In genomic region chr17:49880291-49881053, GRCh38 we compare ENCODE assay signal across 8 cellular contexts. TPM values are rescaled to one million over a fixed set of nuclear protein-coding genes. Genes with fewer than 3 reads are reported as not detected.
DNase-seq lines count a peak whose midpoint lies in the region; ATAC-seq and TF ChIP-seq lines count a peak whose summit lies in the region.

No MANE protein-coding gene starts in this region.

- no peaks in the 10 kb centered on the region; the same call in 2 of the 3 replicates for H3K9me3 Mint-ChIP-seq in GM23338

- peak; percentile 44 for DNase-seq in CMK (ENCODE audit: low read depth)
- peak; percentile 96 for DNase-seq in GM23338 (ENCODE audit: low spot score)
- DNase-seq in NCI-H2196 treated with DMSO at 0.1 percent for 48 hours (lab: John Stamatoyannopoulos, UW; ENCODE audit: unreplicated experiment) = peak; percentile 45
- peak; percentile 58 for DNase-seq in activated CD4-positive, alpha-beta T cell treated with anti-CD3 and anti-CD28 coated beads for 1 hour
- peak; percentile 44 for DNase-seq in central memory CD4-positive, alpha-beta T cell
- DNase-seq in kidney glomerular epithelial cell (lab: John Stamatoyannopoulos, UW) = peak; percentile 55
- DNase-seq in stimulated activated CD4-positive, alpha-beta T cell treated with anti-CD3 and anti-CD28 coated beads, Interleukin-2, amount 100 ng/mL, for 4 hours (ENCODE audit: low read depth) = peak; percentile 52

- H3K27ac ChIP-seq in GM23338 (ENCODE audit: low read depth) = no peak overlapping the region

- H3K4me3 ChIP-seq in GM23338 = peak overlapping the region; percentile 66

- no peaks in the 10 kb centered on the region for H3K36me3 ChIP-seq in GM23338 (ENCODE audit: insufficient read depth)

- peak overlapping the region; percentile 69 for H3K4me3 Mint-ChIP-seq in GM23338

- peak; percentile 76 to 81 for TF ChIP-seq CTCF in GM23338 (conservative IDR thresholded peaks at IDR 0.05; ENCODE audit: low read depth in 2 of 2)

- H3K4me1 ChIP-seq in GM23338 (ENCODE audit: insufficient read depth) = peaks cover 17% of the 10 kb centered on the region

- H3F3A ChIP-seq in GM23338 (replicated peaks; ENCODE audit: low read depth) = no peaks in the 10 kb centered on the region

- no peaks in the 10 kb centered on the region for H3K36me3 Mint-ChIP-seq in GM23338 (ENCODE audit: low read depth)

- H3K4me2 ChIP-seq in GM23338 = peak overlapping the region; percentile 97

- peak overlapping the region; percentile 93 for H2AFZ ChIP-seq in GM23338

- no peak overlapping the region for H3K27ac Mint-ChIP-seq in GM23338

- peaks cover 26% of the 10 kb centered on the region for H3K27me3 Mint-ChIP-seq in GM23338 (ENCODE audit: insufficient read depth, low read depth, poor library complexity)

- no peaks in the 10 kb centered on the region for H3K79me2 ChIP-seq in GM23338 (replicated peaks; ENCODE audit: insufficient read depth)

- peaks cover 27% of the 10 kb centered on the region for H3K4me1 Mint-ChIP-seq in GM23338

- H3K27me3 ChIP-seq in GM23338 (ENCODE audit: insufficient read depth) = peaks cover 33% of the 10 kb centered on the region

- H4K20me1 ChIP-seq in GM23338 (replicated peaks; ENCODE audit: insufficient read depth) = no peaks in the 10 kb centered on the region; the same call in 1 of the 2 replicates

- H3K9me2 ChIP-seq in GM23338 (ENCODE audit: insufficient read depth) = no peaks in the 10 kb centered on the region

- ATAC-seq in GM23338 = peak; percentile 88
- ATAC-seq in HG03025 (IDR thresholded peaks at IDR 0.05; ENCODE audit: low FRiP score, unreplicated experiment) = no peak

TF ChIP-seq in GM23338, 12 proteins besides CTCF, POLR2A, EP300 and RAD21:
- TF ChIP-seq CREB1 (CRISPR knock-in tag; IDR thresholded peaks at IDR 0.05; ENCODE audit: low read depth) = 0 out of 2 replicates have a peak, but pooled peaks have one; percentile 8
- TF ChIP-seq, protein P1, sequence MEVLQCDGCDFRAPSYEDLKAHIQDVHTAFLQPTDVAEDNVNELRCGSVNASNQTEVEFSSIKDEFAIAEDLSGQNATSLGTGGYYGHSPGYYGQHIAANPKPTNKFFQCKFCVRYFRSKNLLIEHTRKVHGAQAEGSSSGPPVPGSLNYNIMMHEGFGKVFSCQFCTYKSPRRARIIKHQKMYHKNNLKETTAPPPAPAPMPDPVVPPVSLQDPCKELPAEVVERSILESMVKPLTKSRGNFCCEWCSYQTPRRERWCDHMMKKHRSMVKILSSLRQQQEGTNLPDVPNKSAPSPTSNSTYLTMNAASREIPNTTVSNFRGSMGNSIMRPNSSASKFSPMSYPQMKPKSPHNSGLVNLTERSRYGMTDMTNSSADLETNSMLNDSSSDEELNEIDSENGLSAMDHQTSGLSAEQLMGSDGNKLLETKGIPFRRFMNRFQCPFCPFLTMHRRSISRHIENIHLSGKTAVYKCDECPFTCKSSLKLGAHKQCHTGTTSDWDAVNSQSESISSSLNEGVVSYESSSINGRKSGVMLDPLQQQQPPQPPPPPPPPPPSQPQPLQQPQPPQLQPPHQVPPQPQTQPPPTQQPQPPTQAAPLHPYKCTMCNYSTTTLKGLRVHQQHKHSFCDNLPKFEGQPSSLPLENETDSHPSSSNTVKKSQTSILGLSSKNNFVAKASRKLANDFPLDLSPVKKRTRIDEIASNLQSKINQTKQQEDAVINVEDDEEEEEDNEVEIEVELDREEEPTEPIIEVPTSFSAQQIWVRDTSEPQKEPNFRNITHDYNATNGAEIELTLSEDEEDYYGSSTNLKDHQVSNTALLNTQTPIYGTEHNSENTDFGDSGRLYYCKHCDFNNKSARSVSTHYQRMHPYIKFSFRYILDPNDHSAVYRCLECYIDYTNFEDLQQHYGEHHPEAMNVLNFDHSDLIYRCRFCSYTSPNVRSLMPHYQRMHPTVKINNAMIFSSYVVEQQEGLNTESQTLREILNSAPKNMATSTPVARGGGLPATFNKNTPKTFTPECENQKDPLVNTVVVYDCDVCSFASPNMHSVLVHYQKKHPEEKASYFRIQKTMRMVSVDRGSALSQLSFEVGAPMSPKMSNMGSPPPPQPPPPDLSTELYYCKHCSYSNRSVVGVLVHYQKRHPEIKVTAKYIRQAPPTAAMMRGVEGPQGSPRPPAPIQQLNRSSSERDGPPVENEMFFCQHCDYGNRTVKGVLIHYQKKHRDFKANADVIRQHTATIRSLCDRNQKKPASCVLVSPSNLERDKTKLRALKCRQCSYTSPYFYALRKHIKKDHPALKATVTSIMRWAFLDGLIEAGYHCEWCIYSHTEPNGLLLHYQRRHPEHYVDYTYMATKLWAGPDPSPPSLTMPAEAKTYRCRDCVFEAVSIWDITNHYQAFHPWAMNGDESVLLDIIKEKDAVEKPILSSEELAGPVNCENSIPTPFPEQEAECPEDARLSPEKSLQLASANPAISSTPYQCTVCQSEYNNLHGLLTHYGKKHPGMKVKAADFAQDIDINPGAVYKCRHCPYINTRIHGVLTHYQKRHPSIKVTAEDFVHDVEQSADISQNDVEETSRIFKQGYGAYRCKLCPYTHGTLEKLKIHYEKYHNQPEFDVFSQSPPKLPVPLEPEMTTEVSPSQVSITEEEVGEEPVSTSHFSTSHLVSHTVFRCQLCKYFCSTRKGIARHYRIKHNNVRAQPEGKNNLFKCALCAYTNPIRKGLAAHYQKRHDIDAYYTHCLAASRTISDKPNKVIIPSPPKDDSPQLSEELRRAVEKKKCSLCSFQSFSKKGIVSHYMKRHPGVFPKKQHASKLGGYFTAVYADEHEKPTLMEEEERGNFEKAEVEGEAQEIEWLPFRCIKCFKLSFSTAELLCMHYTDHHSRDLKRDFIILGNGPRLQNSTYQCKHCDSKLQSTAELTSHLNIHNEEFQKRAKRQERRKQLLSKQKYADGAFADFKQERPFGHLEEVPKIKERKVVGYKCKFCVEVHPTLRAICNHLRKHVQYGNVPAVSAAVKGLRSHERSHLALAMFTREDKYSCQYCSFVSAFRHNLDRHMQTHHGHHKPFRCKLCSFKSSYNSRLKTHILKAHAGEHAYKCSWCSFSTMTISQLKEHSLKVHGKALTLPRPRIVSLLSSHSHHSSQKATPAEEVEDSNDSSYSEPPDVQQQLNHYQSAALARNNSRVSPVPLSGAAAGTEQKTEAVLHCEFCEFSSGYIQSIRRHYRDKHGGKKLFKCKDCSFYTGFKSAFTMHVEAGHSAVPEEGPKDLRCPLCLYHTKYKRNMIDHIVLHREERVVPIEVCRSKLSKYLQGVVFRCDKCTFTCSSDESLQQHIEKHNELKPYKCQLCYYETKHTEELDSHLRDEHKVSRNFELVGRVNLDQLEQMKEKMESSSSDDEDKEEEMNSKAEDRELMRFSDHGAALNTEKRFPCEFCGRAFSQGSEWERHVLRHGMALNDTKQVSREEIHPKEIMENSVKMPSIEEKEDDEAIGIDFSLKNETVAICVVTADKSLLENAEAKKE (CRISPR knock-in tag; IDR thresholded peaks at IDR 0.05) = no peak

RNA-seq across cellular contexts. Expression of gene TAC4, which starts 32.6 kb away (rescaled TPM):
- not detected in 2 replicates for total RNA-seq in GM23338 (2014; rRNA removed; shearing (Covaris generic))
- not detected in 2 replicates for polyA plus RNA-seq in GM23338 (2016; fragmentation: Nextera tagmentation; extraction: Ambion mirVana)

Comparison
In these comparisons a context has a peak if more than half of its experiments do, and no peak if none do; other contexts are left out.
1. DNase-seq: peak in every context shown above with its lines; median percentile 96 in GM23338; 58 in activated CD4-positive, alpha-beta T cell treated with anti-CD3 and anti-CD28 coated beads for 1 hour; 55 in kidney glomerular epithelial cell; 52 in stimulated activated CD4-positive, alpha-beta T cell treated with anti-CD3 and anti-CD28 coated beads, Interleukin-2, amount 100 ng/mL, for 4 hours; 45 in NCI-H2196 treated with DMSO at 0.1 percent for 48 hours; 44 in CMK; 44 in central memory CD4-positive, alpha-beta T cell.